Comparison of ENCODE assay signal across 18 cellular contexts in genomic region chr9:137679695-137680305, GRCh38.
DNase-seq lines count a peak whose midpoint lies in the region; ATAC-seq, FAIRE-seq and TF ChIP-seq lines count a peak whose summit lies in the region.
"Had no signal": no experiment of that assay in that cellular context is flagged by ENCODE, and none has a peak within 500 bp of the region (broad histone marks: within the 10 kb centered on the region; RNA-seq: fewer than 3 reads in every experiment).

No MANE protein-coding gene starts in this region.

- DNase-seq in H7 (peak; percentile 36), OCI-LY7 (ENCODE audit: low spot score) (peak; percentile 68), endothelial cell of umbilical vein (ENCODE audit: low read depth, low spot score) (peak; percentile 34), small intestine (peak; percentile 69), AG08395 (ENCODE audit: low spot score) (no peak)
- DNase-seq: activated naive CD4-positive, alpha-beta T cell treated with Interleukin-2 at 50 U/mL for 16 hours; foreskin keratinocyte; mammary epithelial cell; NCI-H1930; NCI-H510A; nucleus accumbens; PC-3; SK-N-SH; stimulated activated CD4-positive, alpha-beta T cell treated with anti-CD3 and anti-CD28 coated beads, Interleukin-4, amount 100 ng/mL, for 4 hours had no signal

- intact Hi-C loops in OCI-LY7 (cut with micrococcal nuclease; ENCODE audit: unreplicated experiment) (loop anchor here (1.0 to 10.0 kb wide), 2 partner anchors 59 to 95 kb away; no protein-coding TSS in a partner anchor), endothelial cell of umbilical vein (cut with micrococcal nuclease) (loop anchor here (10.0 kb wide), 1 partner anchor 75 kb away; no protein-coding TSS in a partner anchor)

- H3K4me3 ChIP-seq in H7 (ENCODE audit: insufficient read depth, low read depth, low read length) = no peak overlapping the region
- peak overlapping the region; percentile 53 for H3K4me3 ChIP-seq in OCI-LY7 (ENCODE audit: low read depth, low read length, poor library complexity, severe bottlenecking)
- no peak overlapping the region for H3K4me3 ChIP-seq in endothelial cell of umbilical vein (replicated peaks in 1 of 3; ENCODE audit: insufficient read depth in 1 of 3, low read depth in 1 of 3, low read length in 3 of 3)
- no peak overlapping the region for H3K4me3 ChIP-seq in small intestine (ENCODE audit: low read depth in 1 of 2, low read length in 2 of 2)
- H3K4me3 ChIP-seq: vagina had no signal

- H3K4me1 ChIP-seq in OCI-LY7 (ENCODE audit: insufficient read depth, low read length, poor library complexity, severe bottlenecking) = peaks cover 94% of the 10 kb centered on the region
- peaks cover 5% of the 10 kb centered on the region for H3K4me1 ChIP-seq in endothelial cell of umbilical vein (ENCODE audit: control insufficient read depth, extremely low read depth, insufficient read depth, low read length)
- peaks cover 0 to 2% of the 10 kb centered on the region in 2 donors for H3K4me1 ChIP-seq in small intestine (ENCODE audit: control insufficient read depth in 2 of 2, insufficient read depth in 1 of 2, low read depth in 1 of 2, low read length in 1 of 2)
- H3K4me1 ChIP-seq: foreskin keratinocyte had no signal

- no peak overlapping the region for H3K9ac ChIP-seq in endothelial cell of umbilical vein (replicated peaks; ENCODE audit: extremely low read depth, insufficient read depth, low read length)
- H3K9ac ChIP-seq: SK-N-SH had no signal

- H3K27ac ChIP-seq in OCI-LY7 (ENCODE audit: low read depth, low read length, poor library complexity, severe bottlenecking) (peak overlapping the region; percentile 96), endothelial cell of umbilical vein (ENCODE audit: insufficient read depth, low read depth, low read length) (no peak overlapping the region), small intestine (ENCODE audit: low read depth in 1 of 2, low read length in 1 of 2) (no peak overlapping the region)
- H3K27ac ChIP-seq: foreskin keratinocyte, vagina had no signal

- no peaks in the 10 kb centered on the region for H3K9me1 ChIP-seq in endothelial cell of umbilical vein (replicated peaks; ENCODE audit: control insufficient read depth, extremely low read depth, insufficient read depth, low read length)

- POLR2A ChIA-PET in OCI-LY7 (lab: Charles Lee) (interaction anchor here (0.6 kb wide), 1 partner anchor 39 kb away, joined by 4 read pairs; no protein-coding TSS in a partner anchor), endothelial cell of umbilical vein (lab: Charles Lee) (no interaction called here)

- dilution Hi-C loops in endothelial cell of umbilical vein (cut with MboI; ENCODE audit: extremely low pct_ligation_motif_present, low sequenced_read_pairs) = no loop called here

- TF ChIP-seq CTCF in OCI-LY7 (conservative IDR thresholded peaks at IDR 0.05; ENCODE audit: low read length) = no peak
- no peak for TF ChIP-seq CTCF in endothelial cell of umbilical vein (IDR thresholded peaks at IDR 0.05; ENCODE audit: extremely low read depth in 1 of 2, insufficient read depth in 1 of 2, low read depth in 1 of 2, low read length in 2 of 2)

- H3K9me3 ChIP-seq in OCI-LY7 (ENCODE audit: low read length) = no peaks in the 10 kb centered on the region
- no peaks in the 10 kb centered on the region for H3K9me3 ChIP-seq in endothelial cell of umbilical vein (replicated peaks; ENCODE audit: control insufficient read depth, insufficient read depth, low read length)
- no peaks in the 10 kb centered on the region for H3K9me3 ChIP-seq in small intestine (ENCODE audit: control insufficient read depth, low read depth)
- H3K9me3 ChIP-seq: SK-N-SH, vagina had no signal

- H3K27me3 ChIP-seq in H7 (ENCODE audit: control insufficient read depth, insufficient read depth, low read length) = no peaks in the 10 kb centered on the region
- H3K27me3 ChIP-seq in endothelial cell of umbilical vein (ENCODE audit: control insufficient read depth in 2 of 2, insufficient read depth in 2 of 2, low read length in 2 of 2) = no peaks in the 10 kb centered on the region
- H3K27me3 ChIP-seq in small intestine (ENCODE audit: control insufficient read depth in 2 of 2, insufficient read depth in 2 of 2, low read length in 2 of 2) = no peaks in the 10 kb centered on the region
- H3K27me3 ChIP-seq: foreskin keratinocyte, vagina had no signal

- H3K36me3 ChIP-seq in H7 (replicated peaks; ENCODE audit: control insufficient read depth, insufficient read depth, low read length) (no peaks in the 10 kb centered on the region), OCI-LY7 (ENCODE audit: insufficient read depth, low read length) (peaks cover 40% of the 10 kb centered on the region), endothelial cell of umbilical vein (ENCODE audit: control insufficient read depth in 2 of 2, extremely low read depth in 1 of 2, insufficient read depth in 2 of 2, low read length in 2 of 2) (no peaks in the 10 kb centered on the region), small intestine (ENCODE audit: control insufficient read depth in 2 of 2, insufficient read depth in 2 of 2, low read length in 2 of 2) (peaks cover 0 to 3% of the 10 kb centered on the region in 2 donors)
- H3K36me3 ChIP-seq: vagina had no signal

- no peaks in the 10 kb centered on the region for H3K9me2 ChIP-seq in OCI-LY7 (ENCODE audit: insufficient read depth, low read length)
- H3K9me2 ChIP-seq: SK-N-SH had no signal

- ATAC-seq in HG03095 (IDR thresholded peaks at IDR 0.05; ENCODE audit: unreplicated experiment) (no peak), HG02588 (IDR thresholded peaks at IDR 0.05; ENCODE audit: unreplicated experiment) (no peak)
- ATAC-seq: foreskin keratinocyte, PC-3 had no signal

- CTCF ChIA-PET in OCI-LY7 (lab: Charles Lee; ENCODE audit: unreplicated experiment) (no interaction called here), endothelial cell of umbilical vein (lab: Charles Lee) (no interaction called here)

- FAIRE-seq in endothelial cell of umbilical vein (lab: Jason Lieb, UNC) (no peak), small intestine (lab: Jason Lieb, UNC) (no peak)
- FAIRE-seq: GM12892 had no signal

- H2AFZ ChIP-seq in OCI-LY7 (ENCODE audit: low read length) (no peak overlapping the region), endothelial cell of umbilical vein (ENCODE audit: low read depth, low read length) (no peak overlapping the region)

- 26 to 63% (median 45%) methylated on average over 7 of the region's 7 CpGs for WGBS in small intestine, 3 donors

- no peak for TF ChIP-seq POLR2A in endothelial cell of umbilical vein (IDR thresholded peaks at IDR 0.05; ENCODE audit: low read depth, low read length)

- H3K79me2 ChIP-seq in OCI-LY7 (ENCODE audit: insufficient read depth, low read depth, low read length) = peaks cover 90% of the 10 kb centered on the region
- peaks cover 73% of the 10 kb centered on the region for H3K79me2 ChIP-seq in endothelial cell of umbilical vein (ENCODE audit: control insufficient read depth, insufficient read depth, low read length)

- peak overlapping the region; percentile 73 for H3K4me2 ChIP-seq in OCI-LY7 (ENCODE audit: low read length)
- no peak overlapping the region for H3K4me2 ChIP-seq in endothelial cell of umbilical vein (ENCODE audit: insufficient read depth, low read length)
- H3K4me2 ChIP-seq: SK-N-SH had no signal

- H4K20me1 ChIP-seq in OCI-LY7 (ENCODE audit: insufficient read depth, low read length) (no peaks in the 10 kb centered on the region), endothelial cell of umbilical vein (replicated peaks; ENCODE audit: control insufficient read depth, extremely low read depth, insufficient read depth, low read length) (no peaks in the 10 kb centered on the region)

- BruUV-seq in OCI-LY7 (replicated peaks; lab: Mats Ljungman, UMichigan) (TSS peak; percentile 58), endothelial cell of umbilical vein (replicated peaks; lab: Mats Ljungman, UMichigan) (no TSS peak)

TF ChIP-seq in endothelial cell of umbilical vein, 7 proteins besides CTCF, POLR2A, EP300 and RAD21:
- TF ChIP-seq JUN (IDR thresholded peaks at IDR 0.05; ENCODE audit: borderline replicate concordance, insufficient read depth, insufficient read length, low read depth) = no peak
- no peak for TF ChIP-seq EZH2 (IDR thresholded peaks at IDR 0.05; ENCODE audit: borderline replicate concordance, low read depth, low read length, severe bottlenecking)
- TF ChIP-seq GATA2 (IDR thresholded peaks at IDR 0.05; ENCODE audit: insufficient read depth, insufficient read length, low read depth, low read length) = no peak
- TF ChIP-seq MYC (IDR thresholded peaks at IDR 0.05; ENCODE audit: low read depth, low read length) = no peak
- no peak for TF ChIP-seq POLR2AphosphoS5 (IDR thresholded peaks at IDR 0.05; ENCODE audit: insufficient read depth, low read depth, low read length)
- no peak for TF ChIP-seq FOS (IDR thresholded peaks at IDR 0.05; ENCODE audit: borderline replicate concordance, insufficient read depth, low read length)
- TF ChIP-seq MAX (IDR thresholded peaks at IDR 0.05; ENCODE audit: insufficient read depth, insufficient read length) = no peak
